In the genomic region with DNA sequence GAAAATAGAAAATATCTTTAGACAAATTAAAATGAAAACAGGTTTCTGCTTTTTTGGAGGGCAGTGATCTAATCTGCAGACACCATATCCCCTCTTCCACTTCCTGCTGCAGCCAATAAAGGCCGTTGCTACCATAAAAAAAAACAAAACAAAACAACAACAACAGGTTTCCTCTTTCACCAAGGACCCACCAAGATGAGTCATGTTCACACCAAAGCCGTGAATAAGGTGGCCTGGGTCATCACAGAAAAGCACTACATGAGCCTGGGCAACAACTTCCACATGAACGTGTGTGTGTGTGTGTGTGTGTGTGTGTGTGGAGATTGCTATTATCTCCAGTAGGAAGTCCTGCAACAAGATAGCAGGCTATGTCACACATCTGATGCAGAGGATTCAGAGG, we compare ENCODE assay signal across 12 cellular contexts. TPM values are rescaled to one million over a fixed set of nuclear protein-coding genes. Genes with fewer than 3 reads are reported as not detected.
DNase-seq lines count a peak whose midpoint lies in the region; ATAC-seq and TF ChIP-seq lines count a peak whose summit lies in the region.
"Had no signal": no experiment of that assay in that cellular context is flagged by ENCODE, and none has a peak within 500 bp of the region (broad histone marks: within the 10 kb centered on the region; RNA-seq: fewer than 3 reads in every experiment).

No MANE protein-coding gene starts in this region.

- H3K79me2 ChIP-seq in PC-3 (ENCODE audit: low read length) (no peaks in the 10 kb centered on the region), neural progenitor cell (ENCODE audit: low read depth) (no peaks in the 10 kb centered on the region)

- H3K4me2 ChIP-seq in PC-3 (ENCODE audit: low read length) (no peak overlapping the region), neural progenitor cell (no peak overlapping the region)
- H3K4me2 ChIP-seq: smooth muscle cell had no signal

- H3K4me3 ChIP-seq in PC-3 (ENCODE audit: low read length): no peak overlapping the region
- no peak overlapping the region for H3K4me3 ChIP-seq in neural progenitor cell
- H3K4me3 ChIP-seq: lung, smooth muscle cell had no signal

- DNase-seq in stimulated activated naive CD8-positive, alpha-beta T cell treated with anti-CD3 and anti-CD28 coated beads, Interleukin-15, amount 100 ng/mL, for 72 hours: no peak
- no peak for DNase-seq in stimulated activated naive CD8-positive, alpha-beta T cell treated with anti-CD3 and anti-CD28 coated beads, Interleukin-15, Interleukin-2, amounts not matched to agents 100 U/mL and 50 U/mL, for 24 hours
- DNase-seq in ecto neural progenitor cell (ENCODE audit: low spot score): peak; percentile 18
- no peak for DNase-seq in PC-3
- DNase-seq in NCI-H1436 (lab: John Stamatoyannopoulos, UW): no peak
- no peak for DNase-seq in left cardiac atrium
- DNase-seq in neural progenitor cell (ENCODE audit: low spot score): no peak
- DNase-seq: NCI-H510A had no signal

- CTCF ChIA-PET in PC-3 (lab: Charles Lee): no interaction called here

- H3K27me3 ChIP-seq in PC-3 (ENCODE audit: low read length): peaks cover 32% of the 10 kb centered on the region
- H3K27me3 ChIP-seq in neural progenitor cell: no peaks in the 10 kb centered on the region

- no peaks in the 10 kb centered on the region for H3K36me3 Mint-ChIP-seq in neural progenitor cell
- H3K36me3 Mint-ChIP-seq: activated naive CD4-positive, alpha-beta T cell treated with anti-CD3 and anti-CD28 coated beads, Interleukin-2, amount 50 U/mL, for 24 hours had no signal

- H2AFZ ChIP-seq in PC-3 (ENCODE audit: low read length): no peak overlapping the region
- H2AFZ ChIP-seq in neural progenitor cell (replicated peaks): no peak overlapping the region

- POLR2A ChIA-PET in PC-3 (lab: Charles Lee; ENCODE audit: unreplicated experiment): no interaction called here

- no peaks in the 10 kb centered on the region for H3K9me3 Mint-ChIP-seq in stimulated activated naive CD8-positive, alpha-beta T cell treated with anti-CD3 and anti-CD28 coated beads, Interleukin-15, amount 100 ng/mL, for 72 hours
- H3K9me3 Mint-ChIP-seq in neural progenitor cell: no peaks in the 10 kb centered on the region
- H3K9me3 Mint-ChIP-seq: activated naive CD4-positive, alpha-beta T cell treated with anti-CD3 and anti-CD28 coated beads, Interleukin-2, amount 50 U/mL, for 24 hours had no signal

- no TSS peak for BruUV-seq in PC-3 (replicated peaks; lab: Mats Ljungman, UMichigan)

- H3K9me3 ChIP-seq in PC-3 (ENCODE audit: low read length): no peaks in the 10 kb centered on the region
- no peaks in the 10 kb centered on the region for H3K9me3 ChIP-seq in neural progenitor cell (ENCODE audit: low read depth)

- H3K9ac ChIP-seq in PC-3 (ENCODE audit: low read length) (no peak overlapping the region), neural progenitor cell (no peak overlapping the region)

- peak overlapping the region in 1 of 2 donors; percentile 37 for H3K27ac Mint-ChIP-seq in stimulated activated naive CD8-positive, alpha-beta T cell treated with anti-CD3 and anti-CD28 coated beads, Interleukin-15, amount 100 ng/mL, for 72 hours
- H3K27ac Mint-ChIP-seq in neural progenitor cell: no peak overlapping the region
- H3K27ac Mint-ChIP-seq: activated naive CD4-positive, alpha-beta T cell treated with anti-CD3 and anti-CD28 coated beads, Interleukin-2, amount 50 U/mL, for 24 hours had no signal

- H3K4me1 Mint-ChIP-seq in stimulated activated naive CD8-positive, alpha-beta T cell treated with anti-CD3 and anti-CD28 coated beads, Interleukin-15, amount 100 ng/mL, for 72 hours: no peaks in the 10 kb centered on the region
- H3K4me1 Mint-ChIP-seq in neural progenitor cell: no peaks in the 10 kb centered on the region
- H3K4me1 Mint-ChIP-seq: activated naive CD4-positive, alpha-beta T cell treated with anti-CD3 and anti-CD28 coated beads, Interleukin-2, amount 50 U/mL, for 24 hours had no signal

- intact Hi-C loops in PC-3 (cut with micrococcal nuclease) (no loop called here), left cardiac atrium (cut with DNase I) (no loop called here)

- no peaks in the 10 kb centered on the region for H3F3A ChIP-seq in PC-3 (ENCODE audit: low read length, unreplicated experiment)
- H3F3A ChIP-seq in neural progenitor cell (ENCODE audit: low read depth): no peaks in the 10 kb centered on the region

- ATAC-seq in stimulated activated naive CD8-positive, alpha-beta T cell treated with anti-CD3 and anti-CD28 coated beads, Interleukin-15, amount 100 ng/mL, for 72 hours: peak; percentile 55
- no peak for ATAC-seq in stimulated activated naive CD8-positive, alpha-beta T cell treated with anti-CD3 and anti-CD28 coated beads, Interleukin-15, Interleukin-2, amounts not matched to agents 100 U/mL and 50 U/mL, for 24 hours
- ATAC-seq in HG03432 (IDR thresholded peaks at IDR 0.05; ENCODE audit: unreplicated experiment) (peak; percentile 98), PC-3 (no peak), left cardiac atrium (no peak)

- H3K4me1 ChIP-seq in PC-3 (ENCODE audit: insufficient read depth, low read length) (no peaks in the 10 kb centered on the region), neural progenitor cell (no peaks in the 10 kb centered on the region)

- no peaks in the 10 kb centered on the region for H3K9me2 ChIP-seq in PC-3 (replicated peaks; ENCODE audit: low read length)

- H4K20me1 ChIP-seq in PC-3 (ENCODE audit: low read length) (no peaks in the 10 kb centered on the region), neural progenitor cell (ENCODE audit: low read depth) (no peaks in the 10 kb centered on the region)

- H3K27me3 Mint-ChIP-seq in stimulated activated naive CD8-positive, alpha-beta T cell treated with anti-CD3 and anti-CD28 coated beads, Interleukin-15, amount 100 ng/mL, for 72 hours: peaks cover 42% of the 10 kb centered on the region
- H3K27me3 Mint-ChIP-seq in neural progenitor cell (ENCODE audit: insufficient read depth, low read depth): no peaks in the 10 kb centered on the region

- no peak for TF ChIP-seq CTCF in PC-3 (conservative IDR thresholded peaks at IDR 0.05; ENCODE audit: low read depth, low read length)
- TF ChIP-seq CTCF in neural progenitor cell (IDR thresholded peaks at IDR 0.05): no peak

- H3K27ac ChIP-seq in PC-3 (ENCODE audit: low read length): no peak overlapping the region
- no peak overlapping the region for H3K27ac ChIP-seq in neural progenitor cell

- H3K4me3 Mint-ChIP-seq in stimulated activated naive CD8-positive, alpha-beta T cell treated with anti-CD3 and anti-CD28 coated beads, Interleukin-15, amount 100 ng/mL, for 72 hours: no peak overlapping the region
- H3K4me3 Mint-ChIP-seq in neural progenitor cell: no peak overlapping the region
- H3K4me3 Mint-ChIP-seq: activated naive CD4-positive, alpha-beta T cell treated with anti-CD3 and anti-CD28 coated beads, Interleukin-2, amount 50 U/mL, for 24 hours had no signal

- H3K36me3 ChIP-seq in PC-3 (ENCODE audit: low read depth, low read length) (no peaks in the 10 kb centered on the region), neural progenitor cell (no peaks in the 10 kb centered on the region)

RNA-seq across cellular contexts. Expression of a gene that starts 24.8 kb away (rescaled TPM):
- total RNA-seq in PC-3 (2014; rRNA removed) (2.4 and 3.5 TPM in 2 replicates), left cardiac atrium (under 1 TPM; 0.60 to 0.82 TPM), neural progenitor cell (ENCODE audit: low replicate concordance) (0.04 and 0.06 TPM in 2 replicates)

Comparison
In these comparisons a context has a peak if more than half of its experiments do, and no peak if none do; other contexts are left out.
1. ATAC-seq: peak in stimulated activated naive CD8-positive, alpha-beta T cell treated with anti-CD3 and anti-CD28 coated beads, Interleukin-15, amount 100 ng/mL, for 72 hours (single experiment) and HG03432 (single experiment); none in stimulated activated naive CD8-positive, alpha-beta T cell treated with anti-CD3 and anti-CD28 coated beads, Interleukin-15, Interleukin-2, amounts not matched to agents 100 U/mL and 50 U/mL, for 24 hours (single experiment), PC-3 (single experiment) and left cardiac atrium (0 of 2).